1 cellular context compared by ENCODE assay signal in the genomic region with DNA sequence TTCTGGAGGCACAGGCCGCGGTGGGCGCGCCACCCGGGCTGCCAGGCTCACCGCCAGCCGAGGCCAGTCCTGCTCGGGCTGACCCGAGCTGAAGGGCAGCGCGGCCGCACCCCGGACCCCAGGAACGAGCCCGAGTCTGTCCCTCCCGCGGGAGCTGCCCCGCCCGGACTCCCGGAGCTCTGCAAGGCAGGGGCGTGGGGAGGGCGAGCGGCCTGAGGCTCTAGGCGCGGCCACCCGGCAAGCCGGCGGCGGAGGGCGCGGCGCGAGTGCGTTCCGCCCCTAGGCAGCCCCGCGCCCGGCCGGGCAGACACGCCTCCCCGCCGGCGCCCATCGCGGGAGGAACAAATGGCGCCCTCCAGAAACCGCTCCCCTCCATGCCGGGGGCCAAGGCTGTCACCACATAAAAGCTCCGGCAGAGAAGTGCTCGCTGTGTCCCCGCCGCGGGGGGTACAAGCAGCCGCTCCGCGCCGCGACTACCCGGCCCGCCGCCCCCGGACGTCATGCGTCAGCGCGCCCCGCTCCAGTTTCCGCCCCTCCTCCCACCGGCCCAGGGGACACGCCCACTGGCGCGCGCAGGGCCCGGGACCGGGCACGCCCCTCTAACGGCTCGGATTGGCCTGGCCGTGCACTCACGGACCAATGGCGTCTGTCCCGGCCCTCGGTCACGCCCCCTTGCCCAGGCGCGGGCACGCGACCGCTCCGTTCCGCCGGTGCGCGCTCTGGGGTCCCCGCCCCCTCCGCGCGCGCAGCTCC.
TF ChIP-seq lines count a peak whose summit lies in the region.

No MANE protein-coding gene starts in this region.

TF ChIP-seq in HepG2, 621 proteins besides CTCF, POLR2A, EP300 and RAD21 (continued from another document and continues in another):
- TF ChIP-seq, protein P1, sequence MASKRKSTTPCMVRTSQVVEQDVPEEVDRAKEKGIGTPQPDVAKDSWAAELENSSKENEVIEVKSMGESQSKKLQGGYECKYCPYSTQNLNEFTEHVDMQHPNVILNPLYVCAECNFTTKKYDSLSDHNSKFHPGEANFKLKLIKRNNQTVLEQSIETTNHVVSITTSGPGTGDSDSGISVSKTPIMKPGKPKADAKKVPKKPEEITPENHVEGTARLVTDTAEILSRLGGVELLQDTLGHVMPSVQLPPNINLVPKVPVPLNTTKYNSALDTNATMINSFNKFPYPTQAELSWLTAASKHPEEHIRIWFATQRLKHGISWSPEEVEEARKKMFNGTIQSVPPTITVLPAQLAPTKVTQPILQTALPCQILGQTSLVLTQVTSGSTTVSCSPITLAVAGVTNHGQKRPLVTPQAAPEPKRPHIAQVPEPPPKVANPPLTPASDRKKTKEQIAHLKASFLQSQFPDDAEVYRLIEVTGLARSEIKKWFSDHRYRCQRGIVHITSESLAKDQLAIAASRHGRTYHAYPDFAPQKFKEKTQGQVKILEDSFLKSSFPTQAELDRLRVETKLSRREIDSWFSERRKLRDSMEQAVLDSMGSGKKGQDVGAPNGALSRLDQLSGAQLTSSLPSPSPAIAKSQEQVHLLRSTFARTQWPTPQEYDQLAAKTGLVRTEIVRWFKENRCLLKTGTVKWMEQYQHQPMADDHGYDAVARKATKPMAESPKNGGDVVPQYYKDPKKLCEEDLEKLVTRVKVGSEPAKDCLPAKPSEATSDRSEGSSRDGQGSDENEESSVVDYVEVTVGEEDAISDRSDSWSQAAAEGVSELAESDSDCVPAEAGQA (IDR thresholded peaks at IDR 0.05; ENCODE audit: low read depth), result no peak
- TF ChIP-seq, protein P1 (CRISPR knock-in tag; IDR thresholded peaks at IDR 0.05; ENCODE audit: borderline replicate concordance), result no peak
- TF ChIP-seq HNRNPH1 (optimal IDR thresholded peaks at IDR 0.05; ENCODE audit: low read depth, low read length), result no peak
- TF ChIP-seq RFXANK (CRISPR knock-in tag; IDR thresholded peaks at IDR 0.05), result no peak
- peak; percentile 48; the same call in 1 of the 2 replicates for TF ChIP-seq POGZ (CRISPR knock-in tag; IDR thresholded peaks at IDR 0.05)
- no peak for TF ChIP-seq ESRRA (CRISPR knock-in tag; IDR thresholded peaks at IDR 0.05; ENCODE audit: low read depth)
- TF ChIP-seq, protein P2, sequence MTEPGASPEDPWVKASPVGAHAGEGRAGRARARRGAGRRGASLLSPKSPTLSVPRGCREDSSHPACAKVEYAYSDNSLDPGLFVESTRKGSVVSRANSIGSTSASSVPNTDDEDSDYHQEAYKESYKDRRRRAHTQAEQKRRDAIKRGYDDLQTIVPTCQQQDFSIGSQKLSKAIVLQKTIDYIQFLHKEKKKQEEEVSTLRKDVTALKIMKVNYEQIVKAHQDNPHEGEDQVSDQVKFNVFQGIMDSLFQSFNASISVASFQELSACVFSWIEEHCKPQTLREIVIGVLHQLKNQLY (CRISPR knock-in tag; IDR thresholded peaks at IDR 0.05), result no peak
- no peak for TF ChIP-seq TBL1XR1 (IDR thresholded peaks at IDR 0.05; ENCODE audit: borderline replicate concordance, low read length, partially characterized antibody)
- TF ChIP-seq ZFP82 (CRISPR knock-in tag; IDR thresholded peaks at IDR 0.05; ENCODE audit: borderline replicate concordance), result no peak
- TF ChIP-seq USF2 (IDR thresholded peaks at IDR 0.05; ENCODE audit: low read depth, low read length), result no peak
- no peak for TF ChIP-seq USF2 (CRISPR knock-in tag; IDR thresholded peaks at IDR 0.05; ENCODE audit: borderline replicate concordance)
- no peak for TF ChIP-seq MTF2 (CRISPR knock-in tag; IDR thresholded peaks at IDR 0.05; ENCODE audit: borderline replicate concordance)
- no peak for TF ChIP-seq ZNF670 (CRISPR knock-in tag; IDR thresholded peaks at IDR 0.05; ENCODE audit: borderline replicate concordance)
- TF ChIP-seq ZMYM3 (CRISPR knock-in tag; IDR thresholded peaks at IDR 0.05), result no peak
- TF ChIP-seq IKZF4 (CRISPR knock-in tag; IDR thresholded peaks at IDR 0.05; ENCODE audit: borderline replicate concordance, low read depth, not compliant biosample characterization), result peak; percentile 20
- peak; percentile 48; the same call in 1 of the 2 replicates for TF ChIP-seq ZSCAN25 (CRISPR knock-in tag; IDR thresholded peaks at IDR 0.05)
- no peak for TF ChIP-seq NFKBIZ (CRISPR knock-in tag; IDR thresholded peaks at IDR 0.05)
- TF ChIP-seq, protein P3, sequence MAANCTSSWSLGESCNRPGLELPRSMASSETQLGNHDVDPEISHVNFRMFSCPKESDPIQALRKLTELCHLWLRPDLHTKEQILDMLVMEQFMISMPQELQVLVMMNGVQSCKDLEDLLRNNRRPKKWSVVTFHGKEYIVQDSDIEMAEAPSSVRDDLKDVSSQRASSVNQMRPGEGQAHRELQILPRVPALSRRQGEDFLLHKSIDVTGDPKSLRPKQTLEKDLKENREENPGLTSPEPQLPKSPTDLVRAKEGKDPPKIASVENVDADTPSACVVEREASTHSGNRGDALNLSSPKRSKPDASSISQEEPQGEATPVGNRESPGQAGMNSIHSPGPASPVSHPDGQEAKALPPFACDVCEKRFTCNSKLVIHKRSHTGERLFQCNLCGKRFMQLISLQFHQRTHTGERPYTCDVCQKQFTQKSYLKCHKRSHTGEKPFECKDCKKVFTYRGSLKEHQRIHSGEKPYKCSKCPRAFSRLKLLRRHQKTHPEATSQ (CRISPR knock-in tag; IDR thresholded peaks at IDR 0.05; ENCODE audit: borderline replicate concordance), result no peak; the same call in 1 of the 2 replicates
- TF ChIP-seq TEAD2 (CRISPR knock-in tag; IDR thresholded peaks at IDR 0.05), result no peak
- TF ChIP-seq ZNF430 (CRISPR knock-in tag; IDR thresholded peaks at IDR 0.05), result no peak
- TF ChIP-seq IRF1 (CRISPR knock-in tag; IDR thresholded peaks at IDR 0.05; ENCODE audit: low read depth), result no peak
- no peak for TF ChIP-seq NR3C1 (CRISPR knock-in tag; IDR thresholded peaks at IDR 0.05)
- TF ChIP-seq SIN3A (IDR thresholded peaks at IDR 0.05; ENCODE audit: borderline replicate concordance, low read depth, low read length), result peak; percentile 36; the same call in 1 of the 2 replicates
- TF ChIP-seq SALL2 (CRISPR knock-in tag; IDR thresholded peaks at IDR 0.05), result peak; percentile 75; the same call in 1 of the 2 replicates
- no peak for TF ChIP-seq TBX3 (IDR thresholded peaks at IDR 0.05; ENCODE audit: borderline replicate concordance)
- no peak for TF ChIP-seq ZC3H13 (CRISPR knock-in tag; IDR thresholded peaks at IDR 0.05)
- TF ChIP-seq CAMTA2 (CRISPR knock-in tag; IDR thresholded peaks at IDR 0.05; ENCODE audit: borderline replicate concordance), result no peak
- no peak for TF ChIP-seq ZNF260 (CRISPR knock-in tag; IDR thresholded peaks at IDR 0.05; ENCODE audit: borderline replicate concordance, low read depth)
- TF ChIP-seq MAX (IDR thresholded peaks at IDR 0.05), result peak; percentile 61; the same call in 1 of the 2 replicates
- TF ChIP-seq, protein P4, sequence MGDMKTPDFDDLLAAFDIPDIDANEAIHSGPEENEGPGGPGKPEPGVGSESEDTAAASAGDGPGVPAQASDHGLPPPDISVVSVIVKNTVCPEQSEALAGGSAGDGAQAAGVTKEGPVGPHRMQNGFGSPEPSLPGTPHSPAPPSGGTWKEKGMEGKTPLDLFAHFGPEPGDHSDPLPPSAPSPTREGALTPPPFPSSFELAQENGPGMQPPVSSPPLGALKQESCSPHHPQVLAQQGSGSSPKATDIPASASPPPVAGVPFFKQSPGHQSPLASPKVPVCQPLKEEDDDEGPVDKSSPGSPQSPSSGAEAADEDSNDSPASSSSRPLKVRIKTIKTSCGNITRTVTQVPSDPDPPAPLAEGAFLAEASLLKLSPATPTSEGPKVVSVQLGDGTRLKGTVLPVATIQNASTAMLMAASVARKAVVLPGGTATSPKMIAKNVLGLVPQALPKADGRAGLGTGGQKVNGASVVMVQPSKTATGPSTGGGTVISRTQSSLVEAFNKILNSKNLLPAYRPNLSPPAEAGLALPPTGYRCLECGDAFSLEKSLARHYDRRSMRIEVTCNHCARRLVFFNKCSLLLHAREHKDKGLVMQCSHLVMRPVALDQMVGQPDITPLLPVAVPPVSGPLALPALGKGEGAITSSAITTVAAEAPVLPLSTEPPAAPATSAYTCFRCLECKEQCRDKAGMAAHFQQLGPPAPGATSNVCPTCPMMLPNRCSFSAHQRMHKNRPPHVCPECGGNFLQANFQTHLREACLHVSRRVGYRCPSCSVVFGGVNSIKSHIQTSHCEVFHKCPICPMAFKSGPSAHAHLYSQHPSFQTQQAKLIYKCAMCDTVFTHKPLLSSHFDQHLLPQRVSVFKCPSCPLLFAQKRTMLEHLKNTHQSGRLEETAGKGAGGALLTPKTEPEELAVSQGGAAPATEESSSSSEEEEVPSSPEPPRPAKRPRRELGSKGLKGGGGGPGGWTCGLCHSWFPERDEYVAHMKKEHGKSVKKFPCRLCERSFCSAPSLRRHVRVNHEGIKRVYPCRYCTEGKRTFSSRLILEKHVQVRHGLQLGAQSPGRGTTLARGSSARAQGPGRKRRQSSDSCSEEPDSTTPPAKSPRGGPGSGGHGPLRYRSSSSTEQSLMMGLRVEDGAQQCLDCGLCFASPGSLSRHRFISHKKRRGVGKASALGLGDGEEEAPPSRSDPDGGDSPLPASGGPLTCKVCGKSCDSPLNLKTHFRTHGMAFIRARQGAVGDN (CRISPR knock-in tag; IDR thresholded peaks at IDR 0.05), result peak; percentile 58
- peak; percentile 56 for TF ChIP-seq THAP11 (CRISPR knock-in tag; IDR thresholded peaks at IDR 0.05)
- no peak for TF ChIP-seq TBX2 (CRISPR knock-in tag; IDR thresholded peaks at IDR 0.05; ENCODE audit: borderline replicate concordance)
- no peak for TF ChIP-seq MTA1 (CRISPR knock-in tag; IDR thresholded peaks at IDR 0.05; ENCODE audit: borderline replicate concordance)
- no peak for TF ChIP-seq SOX13 (IDR thresholded peaks at IDR 0.05)
- TF ChIP-seq SOX13 (CRISPR knock-in tag; conservative IDR thresholded peaks at IDR 0.05 in 1 of 2, IDR thresholded peaks at IDR 0.05 in 1 of 2), result 0 out of 4 replicates have a peak, but pooled peaks of 1 of the 2 experiments have one; percentile 4
- TF ChIP-seq ARID4A (CRISPR knock-in tag; IDR thresholded peaks at IDR 0.05; ENCODE audit: borderline replicate concordance), result peak; percentile 78
